Comparison of ENCODE assay signal across 12 cellular contexts in genomic region chr16:48188449-48189102, GRCh38. TPM values are rescaled to one million over a fixed set of nuclear protein-coding genes. Genes with fewer than 3 reads are reported as not detected.
DNase-seq lines count a peak whose midpoint lies in the region; ATAC-seq and TF ChIP-seq lines count a peak whose summit lies in the region.
"Had no signal": no experiment of that assay in that cellular context is flagged by ENCODE, and none has a peak within 500 bp of the region (broad histone marks: within the 10 kb centered on the region; RNA-seq: fewer than 3 reads in every experiment).

No MANE protein-coding gene starts in this region.

- H3K9ac ChIP-seq in BLaER1 treated with 17β-estradiol and CSF1 and Interleukin-3, amounts not matched to agents 10 nM and 100 nM = peak overlapping the region in 7 of 11 experiments; percentile 15 to 46 (median 32); a peak in 9 of 22 replicates

- H3K9me3 Mint-ChIP-seq in CD4-positive, alpha-beta T cell = no peaks in the 10 kb centered on the region

- no peak overlapping the region for H3K4me3 Mint-ChIP-seq in CD4-positive, alpha-beta T cell

- H3K4me3 ChIP-seq in BLaER1 treated with 17β-estradiol and CSF1 and Interleukin-3, amounts not matched to agents 10 nM and 100 nM = no peak overlapping the region; a peak in 1 of 20 replicates
- H3K4me3 ChIP-seq: SJCRH30 had no signal

- H3K27ac Mint-ChIP-seq in CD4-positive, alpha-beta T cell = no peak overlapping the region

- H3K36me3 Mint-ChIP-seq in CD4-positive, alpha-beta T cell (ENCODE audit: low read depth) = no peaks in the 10 kb centered on the region

- in situ Hi-C loops in G401 (cut with HindIII; ENCODE audit: low sequenced_read_pairs) = no loop called here

- no peaks in the 10 kb centered on the region for H3K36me3 ChIP-seq in BLaER1 treated with 17β-estradiol and CSF1 and Interleukin-3, amounts not matched to agents 10 nM and 100 nM
- H3K36me3 ChIP-seq: SJCRH30 had no signal

- H3K9me3 ChIP-seq in BLaER1 treated with 17β-estradiol and CSF1 and Interleukin-3, amounts not matched to agents 10 nM and 100 nM (replicated peaks in 1 of 11) = peaks cover 0 to 19% (median 10%) of the 10 kb centered on the region in 11 experiments; a peak in 12 of 22 replicates
- H3K9me3 ChIP-seq in CD4-positive, alpha-beta T cell (ENCODE audit: control insufficient read depth, low read length) = no peaks in the 10 kb centered on the region
- H3K9me3 ChIP-seq: SJCRH30 had no signal

- H4K20me1 ChIP-seq in BLaER1 treated with 17β-estradiol and CSF1 and Interleukin-3, amounts not matched to agents 10 nM and 100 nM = no peaks in the 10 kb centered on the region

- H3K27me3 Mint-ChIP-seq in CD4-positive, alpha-beta T cell = no peaks in the 10 kb centered on the region

- POLR2A ChIA-PET in CD4-positive, alpha-beta T cell (lab: Charles Lee) = no interaction called here

- peak overlapping the region in 9 of 11 experiments; percentile 46 to 78 (median 73); a peak in 17 of 22 replicates for H3K27ac ChIP-seq in BLaER1 treated with 17β-estradiol and CSF1 and Interleukin-3, amounts not matched to agents 10 nM and 100 nM
- H3K27ac ChIP-seq in CD4-positive, alpha-beta T cell (ENCODE audit: low read depth, low read length) = no peak overlapping the region
- H3K27ac ChIP-seq: C4-2B, epithelial cell of prostate, SJCRH30 had no signal

- H3K4me1 ChIP-seq in BLaER1 treated with 17β-estradiol and CSF1 and Interleukin-3, amounts not matched to agents 10 nM and 100 nM = peaks cover 8 to 30% (median 21%) of the 10 kb centered on the region in 10 experiments; a peak in 17 of 20 replicates
- H3K4me1 ChIP-seq: SJCRH30 had no signal

- H3K4me2 ChIP-seq in BLaER1 treated with 17β-estradiol and CSF1 and Interleukin-3, amounts not matched to agents 10 nM and 100 nM = peak overlapping the region; percentile 1 to 73 (median 57); a peak in 19 of 22 replicates

- H3K27me3 ChIP-seq in BLaER1 treated with 17β-estradiol and CSF1 and Interleukin-3, amounts not matched to agents 10 nM and 100 nM = no peaks in the 10 kb centered on the region
- no peaks in the 10 kb centered on the region for H3K27me3 ChIP-seq in CD4-positive, alpha-beta T cell (ENCODE audit: control insufficient read depth, insufficient read depth, low read length)
- H3K27me3 ChIP-seq: SJCRH30 had no signal

- ATAC-seq in GM19324 (IDR thresholded peaks at IDR 0.05; ENCODE audit: low FRiP score, unreplicated experiment) (peak; percentile 75), HG03066 (IDR thresholded peaks at IDR 0.05; ENCODE audit: low read depth, unreplicated experiment) (peak; percentile 92)
- no peak for ATAC-seq in CD4-positive, alpha-beta T cell (ENCODE audit: poor library complexity)

- peak; percentile 84 for DNase-seq in SKM-1 (lab: John Stamatoyannopoulos, UW; ENCODE audit: unreplicated experiment)
- no peak for DNase-seq in NCI-H1694 (lab: John Stamatoyannopoulos, UW)
- no peak for DNase-seq in G401 (ENCODE audit: low spot score)
- DNase-seq in NCI-H345 (lab: John Stamatoyannopoulos, UW) = no peak
- DNase-seq in CD4-positive, alpha-beta T cell = no peak
- DNase-seq: activated effector memory CD4-positive, alpha-beta T cell treated with Interleukin-2 at 50 U/mL for 16 hours; SJCRH30 had no signal

- TF ChIP-seq CTCF in CD4-positive, alpha-beta T cell (IDR thresholded peaks at IDR 0.05) = no peak

- intact Hi-C loops in CD4-positive, alpha-beta T cell (cut with DNase I, micrococcal nuclease) = no loop called here

- CTCF ChIA-PET in CD4-positive, alpha-beta T cell (lab: Charles Lee) = no interaction called here

- no peaks in the 10 kb centered on the region for H3K4me1 Mint-ChIP-seq in CD4-positive, alpha-beta T cell (ENCODE audit: low read depth)

RNA-seq across cellular contexts. Expression of gene ABCC12, which starts 32.8 kb away (rescaled TPM):
- not detected in 2 replicates for total RNA-seq in G401 (2014; rRNA removed; shearing (Covaris generic))
- not detected for total RNA-seq in CD4-positive, alpha-beta T cell
- total RNA-seq: SJCRH30 had no signal

RNA-seq across cellular contexts. Expression of gene LONP2, which starts 55.5 kb away (rescaled TPM):
- total RNA-seq in G401 (2014; rRNA removed; shearing (Covaris generic)) = 21.2 and 36.1 TPM in 2 replicates
- total RNA-seq in CD4-positive, alpha-beta T cell = 10 to 100 TPM; 77.2 to 81.0 TPM

RNA-seq across cellular contexts. Expression of gene ABCC11, which starts 58.8 kb away (rescaled TPM):
- 0.03 and 0.12 TPM in 2 replicates for total RNA-seq in G401 (2014; rRNA removed; shearing (Covaris generic))
- total RNA-seq in CD4-positive, alpha-beta T cell = under 1 TPM in 1 of 2 experiments, not detected in 1; 0.08 TPM
